In the genomic region with DNA sequence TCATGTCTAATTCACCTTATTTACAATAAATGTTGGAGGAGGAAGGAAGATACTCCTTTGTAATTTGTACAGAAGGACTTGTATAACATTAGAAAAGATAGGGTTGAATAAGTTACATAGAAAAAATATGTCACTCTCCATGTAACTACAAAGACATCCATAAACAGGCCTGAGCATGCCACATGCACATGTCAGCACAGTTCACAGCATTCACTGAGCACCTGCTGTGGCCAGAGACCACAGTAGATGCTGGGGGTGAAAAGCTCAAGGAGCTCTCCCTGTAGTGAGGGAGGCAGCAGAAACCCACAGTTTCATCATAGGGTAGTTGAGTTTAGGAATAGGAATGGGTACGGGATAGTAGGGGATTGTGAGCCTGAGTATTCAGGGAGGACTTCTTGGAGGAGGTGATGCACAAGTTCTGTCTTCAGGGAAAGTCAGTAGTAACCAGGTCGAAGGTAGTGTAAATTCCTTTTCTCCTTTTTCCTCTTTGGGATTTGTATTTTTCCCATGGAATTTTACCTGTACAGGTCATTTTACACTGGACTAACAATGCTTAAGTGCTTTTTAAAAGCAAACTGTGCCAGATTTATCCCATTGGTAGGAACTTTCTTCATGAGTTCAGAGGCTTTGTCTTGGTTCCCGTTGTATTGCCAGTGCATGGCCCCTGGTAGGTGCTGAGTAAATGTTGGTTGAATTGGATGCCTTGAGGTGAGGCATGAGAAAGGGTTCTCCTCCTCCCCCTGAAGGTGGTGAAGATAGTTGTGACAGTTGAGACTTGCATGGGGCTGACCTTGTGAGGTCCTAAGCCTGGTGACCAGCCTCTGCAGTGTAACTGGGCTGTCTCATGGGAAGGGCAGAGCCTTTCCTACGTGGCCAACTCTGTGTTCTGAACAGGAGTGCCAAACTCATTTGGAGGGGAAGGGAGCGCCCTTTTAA, we compare ENCODE assay signal across 2 cellular contexts.
TF ChIP-seq lines count a peak whose summit lies in the region.

No MANE protein-coding gene starts in this region.

TF ChIP-seq in HEK293, 187 proteins besides CTCF, POLR2A, EP300 and RAD21 (continued from another document):
- TF ChIP-seq ZIC2 (tag by site-specific recombination; IDR thresholded peaks at IDR 0.05) (peak; percentile 89), ZNF837 (tag by site-specific recombination; IDR thresholded peaks at IDR 0.05) (no peak), ZNF148 (tag by site-specific recombination; IDR thresholded peaks at IDR 0.05; ENCODE audit: borderline replicate concordance) (no peak)
- TF ChIP-seq, protein P1, sequence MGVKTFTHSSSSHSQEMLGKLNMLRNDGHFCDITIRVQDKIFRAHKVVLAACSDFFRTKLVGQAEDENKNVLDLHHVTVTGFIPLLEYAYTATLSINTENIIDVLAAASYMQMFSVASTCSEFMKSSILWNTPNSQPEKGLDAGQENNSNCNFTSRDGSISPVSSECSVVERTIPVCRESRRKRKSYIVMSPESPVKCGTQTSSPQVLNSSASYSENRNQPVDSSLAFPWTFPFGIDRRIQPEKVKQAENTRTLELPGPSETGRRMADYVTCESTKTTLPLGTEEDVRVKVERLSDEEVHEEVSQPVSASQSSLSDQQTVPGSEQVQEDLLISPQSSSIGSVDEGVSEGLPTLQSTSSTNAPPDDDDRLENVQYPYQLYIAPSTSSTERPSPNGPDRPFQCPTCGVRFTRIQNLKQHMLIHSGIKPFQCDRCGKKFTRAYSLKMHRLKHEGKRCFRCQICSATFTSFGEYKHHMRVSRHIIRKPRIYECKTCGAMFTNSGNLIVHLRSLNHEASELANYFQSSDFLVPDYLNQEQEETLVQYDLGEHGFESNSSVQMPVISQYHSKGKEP (tag by site-specific recombination; IDR thresholded peaks at IDR 0.05), result no peak

TF ChIP-seq in GM12878, 131 proteins besides CTCF, POLR2A, EP300 and RAD21:
- peak; percentile 5; the same call in 1 of the 2 replicates for TF ChIP-seq NR2C1 (IDR thresholded peaks at IDR 0.05)
- no peak for TF ChIP-seq RCOR1 (conservative IDR thresholded peaks at IDR 0.05; ENCODE audit: low read depth, low read length)
- TF ChIP-seq MXI1 (IDR thresholded peaks at IDR 0.05; ENCODE audit: low read depth, low read length), result peak; percentile 63; the same call in 1 of the 2 replicates
- 0 out of 2 replicates have a peak, but pooled peaks have one; percentile 61 for TF ChIP-seq ZNF217 (IDR thresholded peaks at IDR 0.05)
- peak; percentile 21; the same call in 1 of the 2 replicates for TF ChIP-seq ATF7 (IDR thresholded peaks at IDR 0.05; ENCODE audit: low read depth)
- TF ChIP-seq, protein P2, sequence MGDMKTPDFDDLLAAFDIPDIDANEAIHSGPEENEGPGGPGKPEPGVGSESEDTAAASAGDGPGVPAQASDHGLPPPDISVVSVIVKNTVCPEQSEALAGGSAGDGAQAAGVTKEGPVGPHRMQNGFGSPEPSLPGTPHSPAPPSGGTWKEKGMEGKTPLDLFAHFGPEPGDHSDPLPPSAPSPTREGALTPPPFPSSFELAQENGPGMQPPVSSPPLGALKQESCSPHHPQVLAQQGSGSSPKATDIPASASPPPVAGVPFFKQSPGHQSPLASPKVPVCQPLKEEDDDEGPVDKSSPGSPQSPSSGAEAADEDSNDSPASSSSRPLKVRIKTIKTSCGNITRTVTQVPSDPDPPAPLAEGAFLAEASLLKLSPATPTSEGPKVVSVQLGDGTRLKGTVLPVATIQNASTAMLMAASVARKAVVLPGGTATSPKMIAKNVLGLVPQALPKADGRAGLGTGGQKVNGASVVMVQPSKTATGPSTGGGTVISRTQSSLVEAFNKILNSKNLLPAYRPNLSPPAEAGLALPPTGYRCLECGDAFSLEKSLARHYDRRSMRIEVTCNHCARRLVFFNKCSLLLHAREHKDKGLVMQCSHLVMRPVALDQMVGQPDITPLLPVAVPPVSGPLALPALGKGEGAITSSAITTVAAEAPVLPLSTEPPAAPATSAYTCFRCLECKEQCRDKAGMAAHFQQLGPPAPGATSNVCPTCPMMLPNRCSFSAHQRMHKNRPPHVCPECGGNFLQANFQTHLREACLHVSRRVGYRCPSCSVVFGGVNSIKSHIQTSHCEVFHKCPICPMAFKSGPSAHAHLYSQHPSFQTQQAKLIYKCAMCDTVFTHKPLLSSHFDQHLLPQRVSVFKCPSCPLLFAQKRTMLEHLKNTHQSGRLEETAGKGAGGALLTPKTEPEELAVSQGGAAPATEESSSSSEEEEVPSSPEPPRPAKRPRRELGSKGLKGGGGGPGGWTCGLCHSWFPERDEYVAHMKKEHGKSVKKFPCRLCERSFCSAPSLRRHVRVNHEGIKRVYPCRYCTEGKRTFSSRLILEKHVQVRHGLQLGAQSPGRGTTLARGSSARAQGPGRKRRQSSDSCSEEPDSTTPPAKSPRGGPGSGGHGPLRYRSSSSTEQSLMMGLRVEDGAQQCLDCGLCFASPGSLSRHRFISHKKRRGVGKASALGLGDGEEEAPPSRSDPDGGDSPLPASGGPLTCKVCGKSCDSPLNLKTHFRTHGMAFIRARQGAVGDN (IDR thresholded peaks at IDR 0.05), result peak; percentile 54; the same call in 1 of the 2 replicates
- TF ChIP-seq, protein P3, sequence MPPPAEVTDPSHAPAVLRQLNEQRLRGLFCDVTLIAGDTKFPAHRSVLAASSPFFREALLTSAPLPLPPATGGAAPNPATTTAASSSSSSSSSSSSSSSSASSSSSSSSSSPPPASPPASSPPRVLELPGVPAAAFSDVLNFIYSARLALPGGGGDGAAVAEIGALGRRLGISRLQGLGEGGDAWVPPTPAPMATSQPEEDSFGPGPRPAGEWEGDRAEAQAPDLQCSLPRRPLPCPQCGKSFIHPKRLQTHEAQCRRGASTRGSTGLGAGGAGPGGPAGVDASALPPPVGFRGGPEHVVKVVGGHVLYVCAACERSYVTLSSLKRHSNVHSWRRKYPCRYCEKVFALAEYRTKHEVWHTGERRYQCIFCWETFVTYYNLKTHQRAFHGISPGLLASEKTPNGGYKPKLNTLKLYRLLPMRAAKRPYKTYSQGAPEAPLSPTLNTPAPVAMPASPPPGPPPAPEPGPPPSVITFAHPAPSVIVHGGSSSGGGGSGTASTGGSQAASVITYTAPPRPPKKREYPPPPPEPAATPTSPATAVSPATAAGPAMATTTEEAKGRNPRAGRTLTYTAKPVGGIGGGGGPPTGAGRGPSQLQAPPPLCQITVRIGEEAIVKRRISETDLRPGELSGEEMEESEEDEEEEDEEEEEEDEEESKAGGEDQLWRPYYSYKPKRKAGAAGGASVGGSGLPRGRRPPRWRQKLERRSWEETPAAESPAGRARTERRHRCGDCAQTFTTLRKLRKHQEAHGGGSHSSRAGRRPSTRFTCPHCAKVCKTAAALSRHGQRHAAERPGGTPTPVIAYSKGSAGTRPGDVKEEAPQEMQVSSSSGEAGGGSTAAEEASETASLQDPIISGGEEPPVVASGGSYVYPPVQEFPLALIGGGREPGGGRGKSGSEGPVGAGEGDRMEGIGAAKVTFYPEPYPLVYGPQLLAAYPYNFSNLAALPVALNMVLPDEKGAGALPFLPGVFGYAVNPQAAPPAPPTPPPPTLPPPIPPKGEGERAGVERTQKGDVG (CRISPR knock-in tag; IDR thresholded peaks at IDR 0.05), result no peak
- TF ChIP-seq SP1 (IDR thresholded peaks at IDR 0.05; ENCODE audit: low read depth, low read length), result no peak
- TF ChIP-seq FOS (IDR thresholded peaks at IDR 0.05; ENCODE audit: borderline replicate concordance, extremely low read depth, insufficient read length), result no peak
- TF ChIP-seq BHLHE40 (IDR thresholded peaks at IDR 0.05; ENCODE audit: borderline replicate concordance in 1 of 2, low read depth in 2 of 2, low read length in 1 of 2), result peak; percentile 56 to 80; a peak in 3 of 4 replicates
- TF ChIP-seq HDGF (IDR thresholded peaks at IDR 0.05), result 0 out of 2 replicates have a peak, but pooled peaks have one; percentile 19
- TF ChIP-seq IKZF1 (conservative IDR thresholded peaks at IDR 0.05), result peak; percentile 65
- 0 out of 2 replicates have a peak, but pooled peaks have one; percentile 14 for TF ChIP-seq DPF2 (IDR thresholded peaks at IDR 0.05)
- TF ChIP-seq PAX5 (IDR thresholded peaks at IDR 0.05; ENCODE audit: borderline replicate concordance, low read depth, low read length), result 0 out of 2 replicates have a peak, but pooled peaks have one; percentile 28
- peak; percentile 82 for TF ChIP-seq RUNX3 (IDR thresholded peaks at IDR 0.05; ENCODE audit: low read length)
- no peak for TF ChIP-seq NFYA (IDR thresholded peaks at IDR 0.05; ENCODE audit: borderline replicate concordance, low read depth, low read length)
- peak; percentile 38; the same call in 1 of the 2 replicates for TF ChIP-seq TCF3 (IDR thresholded peaks at IDR 0.05; ENCODE audit: borderline replicate concordance, insufficient read depth, low read depth, low read length)
- TF ChIP-seq KAT2A (conservative IDR thresholded peaks at IDR 0.05; ENCODE audit: control insufficient read depth, low read depth, low read length), result no peak
- TF ChIP-seq EED (IDR thresholded peaks at IDR 0.05; ENCODE audit: low read depth), result peak; percentile 42; the same call in 1 of the 2 replicates
- no peak for TF ChIP-seq MEF2A (IDR thresholded peaks at IDR 0.05; ENCODE audit: insufficient read depth, low read depth, low read length)
- TF ChIP-seq STAT3 (IDR thresholded peaks at IDR 0.05; ENCODE audit: low read depth, low read length), result no peak
- TF ChIP-seq PKNOX1 (IDR thresholded peaks at IDR 0.05), result no peak
- 0 out of 2 replicates have a peak, but pooled peaks have one; percentile 20 for TF ChIP-seq NR2F1 (conservative IDR thresholded peaks at IDR 0.05)
- 0 out of 2 replicates have a peak, but pooled peaks have one; percentile 39 for TF ChIP-seq GATAD2B (conservative IDR thresholded peaks at IDR 0.05; ENCODE audit: low read depth)
- TF ChIP-seq IKZF2 (IDR thresholded peaks at IDR 0.05), result peak; percentile 47 to 55
- TF ChIP-seq PML (IDR thresholded peaks at IDR 0.05; ENCODE audit: low read length), result 0 out of 2 replicates have a peak, but pooled peaks have one; percentile 5
- no peak for TF ChIP-seq PBX3 (IDR thresholded peaks at IDR 0.05; ENCODE audit: insufficient replicate concordance, low read depth, low read length)
- TF ChIP-seq TCF12 (IDR thresholded peaks at IDR 0.05; ENCODE audit: low read depth, low read length), result peak; percentile 74; the same call in 1 of the 2 replicates
- no peak for TF ChIP-seq EZH2 (IDR thresholded peaks at IDR 0.05; ENCODE audit: borderline replicate concordance, control insufficient read depth, low read depth, low read length)
TF ChIP-seq in GM12878: peak in this region for 18.
